In genomic region chr11:19929655-19930054, GRCh38 we compare ENCODE assay signal across 23 cellular contexts.
DNase-seq lines count a peak whose midpoint lies in the region; FAIRE-seq and TF ChIP-seq lines count a peak whose summit lies in the region.
"Had no signal": no experiment of that assay in that cellular context is flagged by ENCODE, and none has a peak within 500 bp of the region (broad histone marks: within the 10 kb centered on the region; RNA-seq: fewer than 3 reads in every experiment).

No MANE protein-coding gene starts in this region.

- H3K27me3 ChIP-seq in tibial artery (no peaks in the 10 kb centered on the region), small intestine (ENCODE audit: control insufficient read depth in 2 of 2, insufficient read depth in 2 of 2, low read length in 2 of 2) (no peaks in the 10 kb centered on the region), left ventricle myocardium inferior (ENCODE audit: low read depth) (no peaks in the 10 kb centered on the region)
- H3K27me3 ChIP-seq: body of pancreas, colonic mucosa, foreskin keratinocyte, neural progenitor cell, suprapubic skin had no signal

- H3K4me3 ChIP-seq in tibial artery (no peak overlapping the region), small intestine (ENCODE audit: low read depth in 1 of 2, low read length in 2 of 2) (no peak overlapping the region), left ventricle myocardium inferior (no peak overlapping the region)
- H3K4me3 ChIP-seq: body of pancreas, colonic mucosa, neural progenitor cell, psoas muscle, suprapubic skin had no signal

- H3K4me1 ChIP-seq in tibial artery (peaks cover 0 to 99% (median 46%) of the 10 kb centered on the region in 4 donors), small intestine (ENCODE audit: control insufficient read depth in 2 of 2, insufficient read depth in 1 of 2, low read depth in 1 of 2, low read length in 1 of 2) (no peaks in the 10 kb centered on the region), left ventricle myocardium inferior (peaks cover 10% of the 10 kb centered on the region)
- H3K4me1 ChIP-seq: colonic mucosa, foreskin keratinocyte, psoas muscle had no signal

- DNase-seq in HCEC 1CT (peak; percentile 66), amniotic epithelial cell (ENCODE audit: low read depth) (peak; percentile 42), lung microvascular endothelial cell (ENCODE audit: low read depth in 2 of 2) (peak; percentile 32 to 64), tibial artery (no peak), small intestine (no peak), RWPE1 (ENCODE audit: low spot score) (no peak), left ventricle myocardium inferior (no peak)
- DNase-seq: activated B cell treated with CpG ODN at 0.5 μM for 24 hours; activated CD8-positive, alpha-beta T cell treated with anti-CD3 and anti-CD28 coated beads for 36 hours; activated T-cell treated with anti-CD3 and anti-CD28 coated beads, Interleukin-2, amount 50 U/mL, for 4 hours; AML-193; body of pancreas; colonic mucosa; GOT3; Karpas-422; NCI-H1092 treated with DMSO at 0.1 percent for 48 hours; NCI-H524; psoas muscle; SHP77 treated with DMSO at 0.1 percent for 48 hours; T-helper 2 cell had no signal

- no peak for TF ChIP-seq CTCF in tibial artery (IDR thresholded peaks at IDR 0.05)
- TF ChIP-seq CTCF in RWPE1 (conservative IDR thresholded peaks at IDR 0.05; ENCODE audit: low read depth), result no peak
- TF ChIP-seq CTCF in left ventricle myocardium inferior (IDR thresholded peaks at IDR 0.05; ENCODE audit: borderline replicate concordance), result no peak

- no peak for FAIRE-seq in small intestine (lab: Jason Lieb, UNC)

- POLR2A ChIA-PET in RWPE1 (lab: Yijun Ruan, JAX; ENCODE audit: low non-redundant PET), result no interaction called here

- CTCF ChIA-PET in RWPE1 (lab: Yijun Ruan, JAX), result no interaction called here

- intact Hi-C loops in tibial artery (cut with DNase I; ENCODE audit: low total_unique reads) (no loop called here), left ventricle myocardium inferior (cut with micrococcal nuclease) (no loop called here)

- WGBS in small intestine, 3 donors, result 79 to 83% (median 83%) methylated on average over 2 of the region's 2 CpGs

- H3K36me3 ChIP-seq in tibial artery, result peaks cover 15 to 16% (median 16%) of the 10 kb centered on the region in 3 donors
- H3K36me3 ChIP-seq in small intestine (ENCODE audit: control insufficient read depth in 2 of 2, insufficient read depth in 2 of 2, low read length in 2 of 2), result no peaks in the 10 kb centered on the region
- H3K36me3 ChIP-seq in left ventricle myocardium inferior, result peaks cover 18% of the 10 kb centered on the region
- H3K36me3 ChIP-seq: colonic mucosa, neural progenitor cell had no signal

- no peaks in the 10 kb centered on the region for H3K9me3 ChIP-seq in tibial artery
- no peaks in the 10 kb centered on the region for H3K9me3 ChIP-seq in small intestine (ENCODE audit: control insufficient read depth, low read depth)
- H3K9me3 ChIP-seq in left ventricle myocardium inferior (replicated peaks), result no peaks in the 10 kb centered on the region
- H3K9me3 ChIP-seq: body of pancreas, colonic mucosa, psoas muscle, suprapubic skin had no signal

- H3K27ac ChIP-seq in tibial artery (peak overlapping the region; percentile 4 to 7), small intestine (ENCODE audit: low read depth in 1 of 2, low read length in 1 of 2) (no peak overlapping the region), RWPE1 (no peak overlapping the region), left ventricle myocardium inferior (replicated peaks) (no peak overlapping the region)
- H3K27ac ChIP-seq: body of pancreas, colonic mucosa, foreskin keratinocyte, neural progenitor cell, psoas muscle, suprapubic skin had no signal

Comparison
In these comparisons a context has a peak if more than half of its experiments do, and no peak if none do; other contexts are left out.
1. DNase-seq: peak in HCEC 1CT (single experiment), amniotic epithelial cell (single experiment) and lung microvascular endothelial cell (2 of 2); none in tibial artery (0 of 2), small intestine (single experiment), RWPE1 (single experiment) and left ventricle myocardium inferior (single experiment).
2. H3K27ac ChIP-seq: peak in tibial artery (2 of 2); none in small intestine (0 of 2), RWPE1 (single experiment) and left ventricle myocardium inferior (single experiment).